ENCODE assay signal across 6 cellular contexts in genomic region chr1:1616838-1617237, GRCh38. TPM values are rescaled to one million over a fixed set of nuclear protein-coding genes. Genes with fewer than 3 reads are reported as not detected.
DNase-seq lines count a peak whose midpoint lies in the region; ATAC-seq and TF ChIP-seq lines count a peak whose summit lies in the region.

No MANE protein-coding gene starts in this region.

- no peak overlapping the region for H3K27ac ChIP-seq in CD4-positive, alpha-beta T cell (ENCODE audit: low read depth, low read length)
- no peak overlapping the region for H3K27ac ChIP-seq in mesodermal cell (ENCODE audit: low read depth, low read length, severe bottlenecking)

- 84 to 87% methylated on average over 16 to 18 of the region's 19 CpGs for WGBS in mesodermal cell (ENCODE audit: insufficient coverage in 2 of 2), 2 experiments

- peaks cover 21% of the 10 kb centered on the region for H3K36me3 Mint-ChIP-seq in CD4-positive, alpha-beta T cell (ENCODE audit: low read depth)
- H3K36me3 Mint-ChIP-seq in activated T-helper 1 cell treated with anti-CD3 and anti-CD28 coated beads, Interleukin-12 subunit alpha, Interleukin-12 subunit beta, Interleukin-2, Interleukin-4 antibody, amounts not matched to agents 30 ng/mL and 10 ng/mL and 1 ng/mL, durations not matched to agents 14 hours and 24 hours and 36 hours (ENCODE audit: low read depth): peaks cover 4% of the 10 kb centered on the region

- peak overlapping the region; percentile 79 for H3K4me3 ChIP-seq in mesodermal cell (ENCODE audit: extremely low read depth, insufficient read depth, low read length, poor library complexity, severe bottlenecking)

- TF ChIP-seq CTCF in CD4-positive, alpha-beta T cell (IDR thresholded peaks at IDR 0.05): no peak

- peaks cover 28% of the 10 kb centered on the region for H3K4me1 Mint-ChIP-seq in CD4-positive, alpha-beta T cell (ENCODE audit: low read depth)
- H3K4me1 Mint-ChIP-seq in activated T-helper 1 cell treated with anti-CD3 and anti-CD28 coated beads, Interleukin-12 subunit alpha, Interleukin-12 subunit beta, Interleukin-2, Interleukin-4 antibody, amounts not matched to agents 30 ng/mL and 10 ng/mL and 1 ng/mL, durations not matched to agents 14 hours and 24 hours and 36 hours (ENCODE audit: low read depth): peaks cover 25% of the 10 kb centered on the region

- no peaks in the 10 kb centered on the region for H3K27me3 ChIP-seq in CD4-positive, alpha-beta T cell (ENCODE audit: control insufficient read depth, insufficient read depth, low read length)

- intact Hi-C loops in CD4-positive, alpha-beta T cell (cut with DNase I, micrococcal nuclease): loop anchor here in 1 of 2 experiments (5.0 kb wide), 2 partner anchors 105 to 290 kb away; partner anchors contain the start of gene ATAD3A
- intact Hi-C loops in activated T-helper 1 cell treated with anti-CD3 and anti-CD28 coated beads, Interleukin-12 subunit alpha, Interleukin-12 subunit beta, Interleukin-2, Interleukin-4 antibody, amounts not matched to agents 30 ng/mL and 10 ng/mL and 1 ng/mL, durations not matched to agents 14 hours and 24 hours and 36 hours (cut with micrococcal nuclease): loop anchor here (10.0 kb wide), 2 partner anchors 108 to 778 kb away; partner anchors contain the start of genes CDK11A, MORN1 and RER1

- H3K27me3 Mint-ChIP-seq in CD4-positive, alpha-beta T cell: no peaks in the 10 kb centered on the region
- H3K27me3 Mint-ChIP-seq in activated T-helper 1 cell treated with anti-CD3 and anti-CD28 coated beads, Interleukin-12 subunit alpha, Interleukin-12 subunit beta, Interleukin-2, Interleukin-4 antibody, amounts not matched to agents 30 ng/mL and 10 ng/mL and 1 ng/mL, durations not matched to agents 14 hours and 24 hours and 36 hours (ENCODE audit: insufficient read depth): no peaks in the 10 kb centered on the region

- H3K9me3 ChIP-seq in CD4-positive, alpha-beta T cell (ENCODE audit: control insufficient read depth, low read length): no peaks in the 10 kb centered on the region
- no peaks in the 10 kb centered on the region for H3K9me3 ChIP-seq in mesodermal cell (ENCODE audit: control insufficient read depth, low read length)

- H3K27ac Mint-ChIP-seq in CD4-positive, alpha-beta T cell: peak overlapping the region; percentile 79
- peak overlapping the region; percentile 86 for H3K27ac Mint-ChIP-seq in activated T-helper 1 cell treated with anti-CD3 and anti-CD28 coated beads, Interleukin-12 subunit alpha, Interleukin-12 subunit beta, Interleukin-2, Interleukin-4 antibody, amounts not matched to agents 30 ng/mL and 10 ng/mL and 1 ng/mL, durations not matched to agents 14 hours and 24 hours and 36 hours

- H3K36me3 ChIP-seq in mesodermal cell (ENCODE audit: control insufficient read depth, insufficient read depth, low read length): peaks cover 24% of the 10 kb centered on the region

- no peak for DNase-seq in CD4-positive, alpha-beta T cell
- no peak for DNase-seq in activated T-helper 1 cell treated with anti-CD3 and anti-CD28 coated beads, Interleukin-12 subunit alpha, Interleukin-12 subunit beta, Interleukin-2, Interleukin-4 antibody, amounts not matched to agents 30 ng/mL and 10 ng/mL and 1 ng/mL, durations not matched to agents 14 hours and 24 hours and 36 hours (ENCODE audit: low spot score)
- no peak for DNase-seq in CD1c-positive myeloid dendritic cell (ENCODE audit: extremely low spot score)
- DNase-seq in DMS53 treated with DMSO at 0.1 percent for 48 hours (lab: John Stamatoyannopoulos, UW; ENCODE audit: unreplicated experiment): no peak
- DNase-seq in NCI-H128 (lab: John Stamatoyannopoulos, UW; ENCODE audit: unreplicated experiment): no peak

- CTCF ChIA-PET in CD4-positive, alpha-beta T cell (lab: Charles Lee): no interaction called here

- no peaks in the 10 kb centered on the region for H3K9me3 Mint-ChIP-seq in CD4-positive, alpha-beta T cell
- H3K9me3 Mint-ChIP-seq in activated T-helper 1 cell treated with anti-CD3 and anti-CD28 coated beads, Interleukin-12 subunit alpha, Interleukin-12 subunit beta, Interleukin-2, Interleukin-4 antibody, amounts not matched to agents 30 ng/mL and 10 ng/mL and 1 ng/mL, durations not matched to agents 14 hours and 24 hours and 36 hours: no peaks in the 10 kb centered on the region

- H3K4me3 Mint-ChIP-seq in CD4-positive, alpha-beta T cell: peak overlapping the region; percentile 92
- peak overlapping the region; percentile 85 for H3K4me3 Mint-ChIP-seq in activated T-helper 1 cell treated with anti-CD3 and anti-CD28 coated beads, Interleukin-12 subunit alpha, Interleukin-12 subunit beta, Interleukin-2, Interleukin-4 antibody, amounts not matched to agents 30 ng/mL and 10 ng/mL and 1 ng/mL, durations not matched to agents 14 hours and 24 hours and 36 hours

- ATAC-seq in CD4-positive, alpha-beta T cell (ENCODE audit: poor library complexity): no peak

- H3K4me1 ChIP-seq in mesodermal cell (ENCODE audit: control insufficient read depth, insufficient read depth, low read length, poor library complexity, severe bottlenecking): peaks cover 13% of the 10 kb centered on the region

- POLR2A ChIA-PET in CD4-positive, alpha-beta T cell (lab: Charles Lee): interaction anchor here (4.3 kb wide), 1 partner anchor 13 kb away, joined by 137 read pairs; the partner anchor contains the start of gene MMP23B

RNA-seq across cellular contexts. Expression of gene MIB2, which starts 1.5 kb away (rescaled TPM):
- total RNA-seq in CD4-positive, alpha-beta T cell: 10 to 100 TPM; 58.3 to 59.4 TPM
- 29.5 and 32.8 TPM in 2 replicates for total RNA-seq in activated T-helper 1 cell treated with anti-CD3 and anti-CD28 coated beads, Interleukin-12 subunit alpha, Interleukin-12 subunit beta, Interleukin-2, Interleukin-4 antibody, amounts not matched to agents 30 ng/mL and 10 ng/mL and 1 ng/mL, durations not matched to agents 14 hours and 24 hours and 36 hours
- 46.6 TPM for polyA plus RNA-seq in mesodermal cell (2013, experiment 1 of 2)
- polyA plus RNA-seq in mesodermal cell (2013, experiment 2 of 2): 34.3 TPM

RNA-seq across cellular contexts. Expression of gene MMP23B, which starts 15.1 kb away (rescaled TPM):
- total RNA-seq in CD4-positive, alpha-beta T cell: 1 to 10 TPM; 3.0 to 3.7 TPM
- total RNA-seq in activated T-helper 1 cell treated with anti-CD3 and anti-CD28 coated beads, Interleukin-12 subunit alpha, Interleukin-12 subunit beta, Interleukin-2, Interleukin-4 antibody, amounts not matched to agents 30 ng/mL and 10 ng/mL and 1 ng/mL, durations not matched to agents 14 hours and 24 hours and 36 hours: 0.49 and 0.93 TPM in 2 replicates
- polyA plus RNA-seq in mesodermal cell (2013, experiment 1 of 2): 29.6 TPM
- polyA plus RNA-seq in mesodermal cell (2013, experiment 2 of 2): 25.3 TPM

RNA-seq across cellular contexts. Expression of gene FNDC10, which starts 16.9 kb away (rescaled TPM):
- total RNA-seq in CD4-positive, alpha-beta T cell: 1 to 10 TPM; 1.0 to 1.3 TPM
- 14.6 and 14.9 TPM in 2 replicates for total RNA-seq in activated T-helper 1 cell treated with anti-CD3 and anti-CD28 coated beads, Interleukin-12 subunit alpha, Interleukin-12 subunit beta, Interleukin-2, Interleukin-4 antibody, amounts not matched to agents 30 ng/mL and 10 ng/mL and 1 ng/mL, durations not matched to agents 14 hours and 24 hours and 36 hours
- polyA plus RNA-seq in mesodermal cell (2013, experiment 1 of 2): 4.2 TPM
- polyA plus RNA-seq in mesodermal cell (2013, experiment 2 of 2): 4.1 TPM

RNA-seq across cellular contexts. Expression of gene CDK11B, which starts 42.0 kb away (rescaled TPM):
- total RNA-seq in CD4-positive, alpha-beta T cell: 10 to 100 TPM; 49.8 to 52.0 TPM
- 39.1 and 39.6 TPM in 2 replicates for total RNA-seq in activated T-helper 1 cell treated with anti-CD3 and anti-CD28 coated beads, Interleukin-12 subunit alpha, Interleukin-12 subunit beta, Interleukin-2, Interleukin-4 antibody, amounts not matched to agents 30 ng/mL and 10 ng/mL and 1 ng/mL, durations not matched to agents 14 hours and 24 hours and 36 hours
- polyA plus RNA-seq in mesodermal cell (2013, experiment 1 of 2): 35.7 TPM
- 39.3 TPM for polyA plus RNA-seq in mesodermal cell (2013, experiment 2 of 2)

RNA-seq across cellular contexts. Expression of gene SSU72, which starts 42.2 kb away (rescaled TPM):
- total RNA-seq in CD4-positive, alpha-beta T cell: 100 to 1,000 TPM in 1 of 2 experiments, 10 to 100 TPM in 1; 95.4 to 101 TPM
- 135 and 137 TPM in 2 replicates for total RNA-seq in activated T-helper 1 cell treated with anti-CD3 and anti-CD28 coated beads, Interleukin-12 subunit alpha, Interleukin-12 subunit beta, Interleukin-2, Interleukin-4 antibody, amounts not matched to agents 30 ng/mL and 10 ng/mL and 1 ng/mL, durations not matched to agents 14 hours and 24 hours and 36 hours
- 130 TPM for polyA plus RNA-seq in mesodermal cell (2013, experiment 1 of 2)
- polyA plus RNA-seq in mesodermal cell (2013, experiment 2 of 2): 125 TPM
